1 cellular context compared by ENCODE assay signal in genomic region chr7:154903083-154903731, GRCh38.
TF ChIP-seq lines count a peak whose summit lies in the region.

No MANE protein-coding gene starts in this region.

TF ChIP-seq in HepG2, 621 proteins besides CTCF, POLR2A, EP300 and RAD21 (continued from another document and continues in another):
- TF ChIP-seq, protein P1, sequence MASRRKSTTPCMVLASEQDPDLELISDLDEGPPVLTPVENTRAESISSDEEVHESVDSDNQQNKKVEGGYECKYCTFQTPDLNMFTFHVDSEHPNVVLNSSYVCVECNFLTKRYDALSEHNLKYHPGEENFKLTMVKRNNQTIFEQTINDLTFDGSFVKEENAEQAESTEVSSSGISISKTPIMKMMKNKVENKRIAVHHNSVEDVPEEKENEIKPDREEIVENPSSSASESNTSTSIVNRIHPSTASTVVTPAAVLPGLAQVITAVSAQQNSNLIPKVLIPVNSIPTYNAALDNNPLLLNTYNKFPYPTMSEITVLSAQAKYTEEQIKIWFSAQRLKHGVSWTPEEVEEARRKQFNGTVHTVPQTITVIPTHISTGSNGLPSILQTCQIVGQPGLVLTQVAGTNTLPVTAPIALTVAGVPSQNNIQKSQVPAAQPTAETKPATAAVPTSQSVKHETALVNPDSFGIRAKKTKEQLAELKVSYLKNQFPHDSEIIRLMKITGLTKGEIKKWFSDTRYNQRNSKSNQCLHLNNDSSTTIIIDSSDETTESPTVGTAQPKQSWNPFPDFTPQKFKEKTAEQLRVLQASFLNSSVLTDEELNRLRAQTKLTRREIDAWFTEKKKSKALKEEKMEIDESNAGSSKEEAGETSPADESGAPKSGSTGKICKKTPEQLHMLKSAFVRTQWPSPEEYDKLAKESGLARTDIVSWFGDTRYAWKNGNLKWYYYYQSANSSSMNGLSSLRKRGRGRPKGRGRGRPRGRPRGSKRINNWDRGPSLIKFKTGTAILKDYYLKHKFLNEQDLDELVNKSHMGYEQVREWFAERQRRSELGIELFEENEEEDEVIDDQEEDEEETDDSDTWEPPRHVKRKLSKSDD (CRISPR knock-in tag; IDR thresholded peaks at IDR 0.05; ENCODE audit: low read depth): no peak
- TF ChIP-seq RELA (CRISPR knock-in tag; IDR thresholded peaks at IDR 0.05) (no peak), MTF1 (CRISPR knock-in tag; IDR thresholded peaks at IDR 0.05) (no peak), HHEX (CRISPR knock-in tag; IDR thresholded peaks at IDR 0.05) (no peak), ZNF264 (CRISPR knock-in tag; IDR thresholded peaks at IDR 0.05) (no peak), ATAD3A (CRISPR knock-in tag; IDR thresholded peaks at IDR 0.05) (no peak), KLF16 (CRISPR knock-in tag; IDR thresholded peaks at IDR 0.05) (no peak), ZNF782 (CRISPR knock-in tag; IDR thresholded peaks at IDR 0.05; ENCODE audit: borderline replicate concordance) (no peak), EEA1 (CRISPR knock-in tag; IDR thresholded peaks at IDR 0.05; ENCODE audit: borderline replicate concordance) (peak; percentile 35; the same call in 1 of the 2 replicates), SOX6 (IDR thresholded peaks at IDR 0.05) (no peak), SOX6 (CRISPR knock-in tag; IDR thresholded peaks at IDR 0.05) (peak; percentile 84), ZNF790 (CRISPR knock-in tag; IDR thresholded peaks at IDR 0.05; ENCODE audit: borderline replicate concordance) (no peak), NBN (conservative IDR thresholded peaks at IDR 0.05) (no peak), ZNF3 (CRISPR knock-in tag; IDR thresholded peaks at IDR 0.05) (no peak), GATAD2A (CRISPR knock-in tag; IDR thresholded peaks at IDR 0.05) (peak; percentile 20; the same call in 1 of the 2 replicates), ZNF619 (CRISPR knock-in tag; IDR thresholded peaks at IDR 0.05) (no peak), ZNF75D (CRISPR knock-in tag; IDR thresholded peaks at IDR 0.05; ENCODE audit: borderline replicate concordance) (no peak), ATF7 (IDR thresholded peaks at IDR 0.05) (no peak), ATF7 (CRISPR knock-in tag; IDR thresholded peaks at IDR 0.05) (no peak), ZNF570 (CRISPR knock-in tag; IDR thresholded peaks at IDR 0.05; ENCODE audit: borderline replicate concordance) (no peak), ZFY (CRISPR knock-in tag; IDR thresholded peaks at IDR 0.05) (no peak), ZBTB34 (CRISPR knock-in tag; IDR thresholded peaks at IDR 0.05) (no peak), KLF9 (CRISPR knock-in tag; IDR thresholded peaks at IDR 0.05; ENCODE audit: low read depth) (no peak), ZBTB1 (CRISPR knock-in tag; IDR thresholded peaks at IDR 0.05; ENCODE audit: borderline replicate concordance) (no peak), JARID2 (CRISPR knock-in tag; IDR thresholded peaks at IDR 0.05; ENCODE audit: insufficient replicate concordance) (no peak), ISX (CRISPR knock-in tag; conservative IDR thresholded peaks at IDR 0.05) (no peak), YEATS2 (CRISPR knock-in tag; IDR thresholded peaks at IDR 0.05; ENCODE audit: borderline replicate concordance) (no peak), RCOR2 (CRISPR knock-in tag; IDR thresholded peaks at IDR 0.05) (no peak), NR2F2 (IDR thresholded peaks at IDR 0.05; ENCODE audit: borderline replicate concordance, low read depth) (0 out of 2 replicates have a peak, but pooled peaks have one; percentile 31), CBX2 (IDR thresholded peaks at IDR 0.05; ENCODE audit: low read depth, low read length) (no peak), CBX2 (CRISPR knock-in tag; IDR thresholded peaks at IDR 0.05; ENCODE audit: low read depth) (no peak), SIN3A (IDR thresholded peaks at IDR 0.05; ENCODE audit: borderline replicate concordance, low read depth, low read length) (no peak), NFE2L2 (IDR thresholded peaks at IDR 0.05; ENCODE audit: low read length) (no peak), RNF2 (conservative IDR thresholded peaks at IDR 0.05; ENCODE audit: low read depth) (no peak), ZNF670 (CRISPR knock-in tag; IDR thresholded peaks at IDR 0.05; ENCODE audit: borderline replicate concordance) (no peak), FOXM1 (CRISPR knock-in tag; IDR thresholded peaks at IDR 0.05) (no peak), KDM5B (CRISPR knock-in tag; IDR thresholded peaks at IDR 0.05; ENCODE audit: borderline replicate concordance) (no peak), CBFB (CRISPR knock-in tag; IDR thresholded peaks at IDR 0.05) (no peak), ZNF589 (CRISPR knock-in tag; conservative IDR thresholded peaks at IDR 0.05) (no peak), ZNF546 (CRISPR knock-in tag; conservative IDR thresholded peaks at IDR 0.05) (no peak), SUZ12 (IDR thresholded peaks at IDR 0.05; ENCODE audit: low read depth, low read length) (no peak), ZBTB43 (CRISPR knock-in tag; conservative IDR thresholded peaks at IDR 0.05) (no peak), SALL1 (CRISPR knock-in tag; IDR thresholded peaks at IDR 0.05) (0 out of 2 replicates have a peak, but pooled peaks have one; percentile 30), TSC22D2 (CRISPR knock-in tag; IDR thresholded peaks at IDR 0.05; ENCODE audit: borderline replicate concordance) (no peak), SNAPC5 (CRISPR knock-in tag; IDR thresholded peaks at IDR 0.05; ENCODE audit: borderline replicate concordance) (no peak), NR2F1 (CRISPR knock-in tag; IDR thresholded peaks at IDR 0.05) (peak in 1 of 2 experiments; percentile 62; a peak in 1 of 4 replicates), SP1 (IDR thresholded peaks at IDR 0.05) (no peak), SP1 (CRISPR knock-in tag; IDR thresholded peaks at IDR 0.05) (no peak), PAWR (CRISPR knock-in tag; IDR thresholded peaks at IDR 0.05; ENCODE audit: borderline replicate concordance) (no peak)
- TF ChIP-seq, protein P2, sequence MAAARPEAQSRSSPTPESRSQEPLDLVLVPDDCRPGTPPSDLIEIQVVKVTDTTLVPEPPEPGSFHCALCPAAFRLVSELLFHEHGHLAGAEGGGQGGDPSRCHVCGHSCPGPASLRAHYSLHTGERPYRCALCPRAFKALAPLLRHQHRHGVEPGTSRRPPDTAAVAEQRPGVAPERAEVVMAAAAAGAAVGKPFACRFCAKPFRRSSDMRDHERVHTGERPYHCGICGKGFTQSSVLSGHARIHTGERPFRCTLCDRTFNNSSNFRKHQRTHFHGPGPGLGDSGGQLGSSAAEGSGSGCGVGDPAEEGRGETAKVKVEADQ (CRISPR knock-in tag; IDR thresholded peaks at IDR 0.05; ENCODE audit: borderline replicate concordance): no peak
- TF ChIP-seq, protein P3, sequence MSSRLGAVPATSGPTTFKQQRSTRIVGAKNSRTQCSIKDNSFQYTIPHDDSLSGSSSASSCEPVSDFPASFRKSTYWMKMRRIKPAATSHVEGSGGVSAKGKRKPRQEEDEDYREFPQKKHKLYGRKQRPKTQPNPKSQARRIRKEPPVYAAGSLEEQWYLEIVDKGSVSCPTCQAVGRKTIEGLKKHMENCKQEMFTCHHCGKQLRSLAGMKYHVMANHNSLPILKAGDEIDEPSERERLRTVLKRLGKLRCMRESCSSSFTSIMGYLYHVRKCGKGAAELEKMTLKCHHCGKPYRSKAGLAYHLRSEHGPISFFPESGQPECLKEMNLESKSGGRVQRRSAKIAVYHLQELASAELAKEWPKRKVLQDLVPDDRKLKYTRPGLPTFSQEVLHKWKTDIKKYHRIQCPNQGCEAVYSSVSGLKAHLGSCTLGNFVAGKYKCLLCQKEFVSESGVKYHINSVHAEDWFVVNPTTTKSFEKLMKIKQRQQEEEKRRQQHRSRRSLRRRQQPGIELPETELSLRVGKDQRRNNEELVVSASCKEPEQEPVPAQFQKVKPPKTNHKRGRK (CRISPR knock-in tag; IDR thresholded peaks at IDR 0.05): no peak
- TF ChIP-seq, protein P4, sequence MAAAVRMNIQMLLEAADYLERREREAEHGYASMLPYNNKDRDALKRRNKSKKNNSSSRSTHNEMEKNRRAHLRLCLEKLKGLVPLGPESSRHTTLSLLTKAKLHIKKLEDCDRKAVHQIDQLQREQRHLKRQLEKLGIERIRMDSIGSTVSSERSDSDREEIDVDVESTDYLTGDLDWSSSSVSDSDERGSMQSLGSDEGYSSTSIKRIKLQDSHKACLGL (CRISPR knock-in tag; IDR thresholded peaks at IDR 0.05): no peak
- TF ChIP-seq, protein P5, sequence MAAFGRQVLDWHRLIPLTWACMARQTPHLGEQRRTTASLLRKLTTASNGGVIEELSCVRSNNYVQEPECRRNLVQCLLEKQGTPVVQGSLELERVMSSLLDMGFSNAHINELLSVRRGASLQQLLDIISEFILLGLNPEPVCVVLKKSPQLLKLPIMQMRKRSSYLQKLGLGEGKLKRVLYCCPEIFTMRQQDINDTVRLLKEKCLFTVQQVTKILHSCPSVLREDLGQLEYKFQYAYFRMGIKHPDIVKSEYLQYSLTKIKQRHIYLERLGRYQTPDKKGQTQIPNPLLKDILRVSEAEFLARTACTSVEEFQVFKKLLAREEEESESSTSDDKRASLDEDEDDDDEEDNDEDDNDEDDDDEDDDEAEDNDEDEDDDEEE (CRISPR knock-in tag; IDR thresholded peaks at IDR 0.05): no peak
- TF ChIP-seq, protein P6, sequence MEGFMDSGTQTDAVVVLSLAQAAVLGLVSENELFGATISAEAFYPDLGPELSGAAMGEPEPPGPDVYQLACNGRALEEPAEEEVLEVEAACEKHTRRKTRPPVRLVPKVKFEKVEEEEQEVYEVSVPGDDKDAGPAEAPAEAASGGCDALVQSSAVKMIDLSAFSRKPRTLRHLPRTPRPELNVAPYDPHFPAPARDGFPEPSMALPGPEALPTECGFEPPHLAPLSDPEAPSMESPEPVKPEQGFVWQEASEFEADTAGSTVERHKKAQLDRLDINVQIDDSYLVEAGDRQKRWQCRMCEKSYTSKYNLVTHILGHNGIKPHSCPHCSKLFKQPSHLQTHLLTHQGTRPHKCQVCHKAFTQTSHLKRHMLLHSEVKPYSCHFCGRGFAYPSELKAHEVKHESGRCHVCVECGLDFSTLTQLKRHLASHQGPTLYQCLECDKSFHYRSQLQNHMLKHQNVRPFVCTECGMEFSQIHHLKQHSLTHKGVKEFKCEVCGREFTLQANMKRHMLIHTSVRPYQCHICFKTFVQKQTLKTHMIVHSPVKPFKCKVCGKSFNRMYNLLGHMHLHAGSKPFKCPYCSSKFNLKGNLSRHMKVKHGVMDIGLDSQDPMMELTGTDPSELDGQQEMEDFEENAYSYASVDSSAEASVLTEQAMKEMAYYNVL (CRISPR knock-in tag; IDR thresholded peaks at IDR 0.05; ENCODE audit: borderline replicate concordance): no peak
- TF ChIP-seq, protein P7, sequence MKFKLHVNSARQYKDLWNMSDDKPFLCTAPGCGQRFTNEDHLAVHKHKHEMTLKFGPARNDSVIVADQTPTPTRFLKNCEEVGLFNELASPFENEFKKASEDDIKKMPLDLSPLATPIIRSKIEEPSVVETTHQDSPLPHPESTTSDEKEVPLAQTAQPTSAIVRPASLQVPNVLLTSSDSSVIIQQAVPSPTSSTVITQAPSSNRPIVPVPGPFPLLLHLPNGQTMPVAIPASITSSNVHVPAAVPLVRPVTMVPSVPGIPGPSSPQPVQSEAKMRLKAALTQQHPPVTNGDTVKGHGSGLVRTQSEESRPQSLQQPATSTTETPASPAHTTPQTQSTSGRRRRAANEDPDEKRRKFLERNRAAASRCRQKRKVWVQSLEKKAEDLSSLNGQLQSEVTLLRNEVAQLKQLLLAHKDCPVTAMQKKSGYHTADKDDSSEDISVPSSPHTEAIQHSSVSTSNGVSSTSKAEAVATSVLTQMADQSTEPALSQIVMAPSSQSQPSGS (CRISPR knock-in tag; IDR thresholded peaks at IDR 0.05): no peak
- TF ChIP-seq, protein P8, sequence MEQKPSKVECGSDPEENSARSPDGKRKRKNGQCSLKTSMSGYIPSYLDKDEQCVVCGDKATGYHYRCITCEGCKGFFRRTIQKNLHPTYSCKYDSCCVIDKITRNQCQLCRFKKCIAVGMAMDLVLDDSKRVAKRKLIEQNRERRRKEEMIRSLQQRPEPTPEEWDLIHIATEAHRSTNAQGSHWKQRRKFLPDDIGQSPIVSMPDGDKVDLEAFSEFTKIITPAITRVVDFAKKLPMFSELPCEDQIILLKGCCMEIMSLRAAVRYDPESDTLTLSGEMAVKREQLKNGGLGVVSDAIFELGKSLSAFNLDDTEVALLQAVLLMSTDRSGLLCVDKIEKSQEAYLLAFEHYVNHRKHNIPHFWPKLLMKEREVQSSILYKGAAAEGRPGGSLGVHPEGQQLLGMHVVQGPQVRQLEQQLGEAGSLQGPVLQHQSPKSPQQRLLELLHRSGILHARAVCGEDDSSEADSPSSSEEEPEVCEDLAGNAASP (CRISPR knock-in tag; IDR thresholded peaks at IDR 0.05; ENCODE audit: borderline replicate concordance): peak; percentile 38; the same call in 1 of the 2 replicates
- TF ChIP-seq, protein P9, sequence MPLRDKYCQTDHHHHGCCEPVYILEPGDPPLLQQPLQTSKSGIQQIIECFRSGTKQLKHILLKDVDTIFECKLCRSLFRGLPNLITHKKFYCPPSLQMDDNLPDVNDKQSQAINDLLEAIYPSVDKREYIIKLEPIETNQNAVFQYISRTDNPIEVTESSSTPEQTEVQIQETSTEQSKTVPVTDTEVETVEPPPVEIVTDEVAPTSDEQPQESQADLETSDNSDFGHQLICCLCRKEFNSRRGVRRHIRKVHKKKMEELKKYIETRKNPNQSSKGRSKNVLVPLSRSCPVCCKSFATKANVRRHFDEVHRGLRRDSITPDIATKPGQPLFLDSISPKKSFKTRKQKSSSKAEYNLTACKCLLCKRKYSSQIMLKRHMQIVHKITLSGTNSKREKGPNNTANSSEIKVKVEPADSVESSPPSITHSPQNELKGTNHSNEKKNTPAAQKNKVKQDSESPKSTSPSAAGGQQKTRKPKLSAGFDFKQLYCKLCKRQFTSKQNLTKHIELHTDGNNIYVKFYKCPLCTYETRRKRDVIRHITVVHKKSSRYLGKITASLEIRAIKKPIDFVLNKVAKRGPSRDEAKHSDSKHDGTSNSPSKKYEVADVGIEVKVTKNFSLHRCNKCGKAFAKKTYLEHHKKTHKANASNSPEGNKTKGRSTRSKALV (CRISPR knock-in tag; IDR thresholded peaks at IDR 0.05): no peak
